In the genomic region with DNA sequence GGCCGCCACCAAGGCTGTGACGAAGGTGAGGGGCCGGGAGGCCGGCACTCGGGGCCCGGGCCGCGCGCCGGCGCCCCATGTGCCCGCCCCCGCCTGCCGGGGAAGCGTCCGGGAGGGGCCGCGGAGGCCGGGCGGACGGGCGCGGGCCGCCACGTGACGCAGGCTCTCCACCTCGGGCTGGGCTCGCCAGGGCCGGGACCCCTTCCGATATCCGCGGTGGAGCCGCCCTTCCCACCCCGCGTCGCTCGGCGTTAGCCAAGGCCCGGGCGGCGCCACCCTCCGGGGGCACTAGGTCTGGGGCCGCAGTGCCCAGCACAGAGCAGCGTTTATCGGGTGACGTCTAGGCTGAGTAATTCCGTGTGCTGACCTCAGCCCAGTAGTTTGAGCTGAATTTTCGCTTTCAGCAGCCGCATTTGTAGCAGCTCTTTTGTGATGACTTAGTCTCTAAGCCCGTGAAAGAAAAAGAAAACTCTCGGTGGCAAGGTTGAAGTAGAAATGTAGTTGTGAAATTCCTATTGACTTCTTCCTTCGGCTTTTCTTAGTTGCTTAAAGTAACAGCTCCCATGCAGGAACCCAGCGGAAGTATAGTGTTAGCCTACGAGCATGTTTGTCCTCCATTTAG, we compare ENCODE assay signal across 1 cellular context.
TF ChIP-seq lines count a peak whose summit lies in the region.

No MANE protein-coding gene starts in this region.

TF ChIP-seq in HepG2, 621 proteins besides CTCF, POLR2A, EP300 and RAD21 (continued from another document and continues in another):
- TF ChIP-seq, protein P1, sequence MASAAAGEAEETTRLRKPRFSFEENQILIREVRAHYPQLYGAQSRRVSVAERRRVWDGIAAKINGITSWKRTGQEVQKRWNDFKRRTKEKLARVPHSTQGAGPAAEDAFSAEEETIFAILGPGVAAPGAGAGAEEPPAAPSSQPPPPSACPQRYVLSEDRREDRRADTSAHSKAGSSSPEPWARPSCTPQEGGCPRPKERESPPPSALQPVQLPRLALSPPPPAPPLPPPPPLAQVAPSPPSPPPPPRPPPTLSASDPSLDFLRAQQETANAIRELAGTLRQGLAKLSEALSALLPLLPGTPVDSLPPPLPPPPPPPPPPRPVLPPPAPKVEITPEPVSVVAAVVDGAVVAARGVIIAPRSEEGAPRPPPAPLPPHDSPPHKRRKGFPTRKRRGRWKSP (CRISPR knock-in tag; IDR thresholded peaks at IDR 0.05) = 0 out of 2 replicates have a peak, but pooled peaks have one; percentile 29
- TF ChIP-seq, protein P2, sequence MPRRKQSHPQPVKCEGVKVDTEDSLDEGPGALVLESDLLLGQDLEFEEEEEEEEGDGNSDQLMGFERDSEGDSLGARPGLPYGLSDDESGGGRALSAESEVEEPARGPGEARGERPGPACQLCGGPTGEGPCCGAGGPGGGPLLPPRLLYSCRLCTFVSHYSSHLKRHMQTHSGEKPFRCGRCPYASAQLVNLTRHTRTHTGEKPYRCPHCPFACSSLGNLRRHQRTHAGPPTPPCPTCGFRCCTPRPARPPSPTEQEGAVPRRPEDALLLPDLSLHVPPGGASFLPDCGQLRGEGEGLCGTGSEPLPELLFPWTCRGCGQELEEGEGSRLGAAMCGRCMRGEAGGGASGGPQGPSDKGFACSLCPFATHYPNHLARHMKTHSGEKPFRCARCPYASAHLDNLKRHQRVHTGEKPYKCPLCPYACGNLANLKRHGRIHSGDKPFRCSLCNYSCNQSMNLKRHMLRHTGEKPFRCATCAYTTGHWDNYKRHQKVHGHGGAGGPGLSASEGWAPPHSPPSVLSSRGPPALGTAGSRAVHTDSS (CRISPR knock-in tag; conservative IDR thresholded peaks at IDR 0.05) = no peak
- TF ChIP-seq RARG (CRISPR knock-in tag; IDR thresholded peaks at IDR 0.05; ENCODE audit: low read depth) (no peak), XRCC5 (optimal IDR thresholded peaks at IDR 0.05; ENCODE audit: low read length) (peak; percentile 51), ZFP1 (CRISPR knock-in tag; IDR thresholded peaks at IDR 0.05) (no peak), ZNF572 (CRISPR knock-in tag; IDR thresholded peaks at IDR 0.05) (no peak), ZNF816 (CRISPR knock-in tag; IDR thresholded peaks at IDR 0.05; ENCODE audit: borderline replicate concordance) (no peak), SKI (IDR thresholded peaks at IDR 0.05; ENCODE audit: partially characterized antibody) (peak; percentile 39), NR2F1 (CRISPR knock-in tag; IDR thresholded peaks at IDR 0.05) (no peak), BHLHE40 (IDR thresholded peaks at IDR 0.05; ENCODE audit: low read length) (peak; percentile 59; the same call in 1 of the 2 replicates), ZNF629 (CRISPR knock-in tag; conservative IDR thresholded peaks at IDR 0.05) (no peak), ZNF234 (CRISPR knock-in tag; conservative IDR thresholded peaks at IDR 0.05) (0 out of 2 replicates have a peak, but pooled peaks have one; percentile 43), PHB2 (IDR thresholded peaks at IDR 0.05; ENCODE audit: partially characterized antibody) (no peak), PHF8 (CRISPR knock-in tag; IDR thresholded peaks at IDR 0.05) (peak; percentile 63), MYNN (CRISPR knock-in tag; IDR thresholded peaks at IDR 0.05; ENCODE audit: low read depth) (no peak), PPARG (CRISPR knock-in tag; conservative IDR thresholded peaks at IDR 0.05) (0 out of 2 replicates have a peak, but pooled peaks have one; percentile 6), FOSL2 (CRISPR knock-in tag; IDR thresholded peaks at IDR 0.05) (peak; percentile 18; the same call in 1 of the 2 replicates), ZFY (CRISPR knock-in tag; IDR thresholded peaks at IDR 0.05) (no peak; the same call in 1 of the 2 replicates), KDM6A (CRISPR knock-in tag; IDR thresholded peaks at IDR 0.05; ENCODE audit: low read depth) (no peak), CREM (IDR thresholded peaks at IDR 0.05) (peak; percentile 16; the same call in 1 of the 2 replicates), CREM (CRISPR knock-in tag; IDR thresholded peaks at IDR 0.05) (no peak), NKX3-1 (CRISPR knock-in tag; IDR thresholded peaks at IDR 0.05) (no peak), ZFP37 (CRISPR knock-in tag; IDR thresholded peaks at IDR 0.05; ENCODE audit: borderline replicate concordance) (no peak), LCORL (IDR thresholded peaks at IDR 0.05) (no peak), LCORL (CRISPR knock-in tag; IDR thresholded peaks at IDR 0.05) (no peak), ZNF329 (CRISPR knock-in tag; IDR thresholded peaks at IDR 0.05; ENCODE audit: low read depth) (no peak), MXI1 (IDR thresholded peaks at IDR 0.05; ENCODE audit: borderline replicate concordance, low read depth, low read length) (peak; percentile 48; the same call in 1 of the 3 replicates), ZNF775 (CRISPR knock-in tag; IDR thresholded peaks at IDR 0.05; ENCODE audit: borderline replicate concordance) (no peak), RFXAP (CRISPR knock-in tag; IDR thresholded peaks at IDR 0.05; ENCODE audit: borderline replicate concordance) (no peak), ZNF331 (CRISPR knock-in tag; IDR thresholded peaks at IDR 0.05) (peak; percentile 35; the same call in 1 of the 2 replicates), ZNF367 (CRISPR knock-in tag; IDR thresholded peaks at IDR 0.05; ENCODE audit: borderline replicate concordance) (no peak), ZNF75D (CRISPR knock-in tag; IDR thresholded peaks at IDR 0.05; ENCODE audit: borderline replicate concordance) (no peak)
- TF ChIP-seq, protein P3, sequence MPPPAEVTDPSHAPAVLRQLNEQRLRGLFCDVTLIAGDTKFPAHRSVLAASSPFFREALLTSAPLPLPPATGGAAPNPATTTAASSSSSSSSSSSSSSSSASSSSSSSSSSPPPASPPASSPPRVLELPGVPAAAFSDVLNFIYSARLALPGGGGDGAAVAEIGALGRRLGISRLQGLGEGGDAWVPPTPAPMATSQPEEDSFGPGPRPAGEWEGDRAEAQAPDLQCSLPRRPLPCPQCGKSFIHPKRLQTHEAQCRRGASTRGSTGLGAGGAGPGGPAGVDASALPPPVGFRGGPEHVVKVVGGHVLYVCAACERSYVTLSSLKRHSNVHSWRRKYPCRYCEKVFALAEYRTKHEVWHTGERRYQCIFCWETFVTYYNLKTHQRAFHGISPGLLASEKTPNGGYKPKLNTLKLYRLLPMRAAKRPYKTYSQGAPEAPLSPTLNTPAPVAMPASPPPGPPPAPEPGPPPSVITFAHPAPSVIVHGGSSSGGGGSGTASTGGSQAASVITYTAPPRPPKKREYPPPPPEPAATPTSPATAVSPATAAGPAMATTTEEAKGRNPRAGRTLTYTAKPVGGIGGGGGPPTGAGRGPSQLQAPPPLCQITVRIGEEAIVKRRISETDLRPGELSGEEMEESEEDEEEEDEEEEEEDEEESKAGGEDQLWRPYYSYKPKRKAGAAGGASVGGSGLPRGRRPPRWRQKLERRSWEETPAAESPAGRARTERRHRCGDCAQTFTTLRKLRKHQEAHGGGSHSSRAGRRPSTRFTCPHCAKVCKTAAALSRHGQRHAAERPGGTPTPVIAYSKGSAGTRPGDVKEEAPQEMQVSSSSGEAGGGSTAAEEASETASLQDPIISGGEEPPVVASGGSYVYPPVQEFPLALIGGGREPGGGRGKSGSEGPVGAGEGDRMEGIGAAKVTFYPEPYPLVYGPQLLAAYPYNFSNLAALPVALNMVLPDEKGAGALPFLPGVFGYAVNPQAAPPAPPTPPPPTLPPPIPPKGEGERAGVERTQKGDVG (CRISPR knock-in tag; IDR thresholded peaks at IDR 0.05; ENCODE audit: borderline replicate concordance) = no peak
- TF ChIP-seq, protein P4, sequence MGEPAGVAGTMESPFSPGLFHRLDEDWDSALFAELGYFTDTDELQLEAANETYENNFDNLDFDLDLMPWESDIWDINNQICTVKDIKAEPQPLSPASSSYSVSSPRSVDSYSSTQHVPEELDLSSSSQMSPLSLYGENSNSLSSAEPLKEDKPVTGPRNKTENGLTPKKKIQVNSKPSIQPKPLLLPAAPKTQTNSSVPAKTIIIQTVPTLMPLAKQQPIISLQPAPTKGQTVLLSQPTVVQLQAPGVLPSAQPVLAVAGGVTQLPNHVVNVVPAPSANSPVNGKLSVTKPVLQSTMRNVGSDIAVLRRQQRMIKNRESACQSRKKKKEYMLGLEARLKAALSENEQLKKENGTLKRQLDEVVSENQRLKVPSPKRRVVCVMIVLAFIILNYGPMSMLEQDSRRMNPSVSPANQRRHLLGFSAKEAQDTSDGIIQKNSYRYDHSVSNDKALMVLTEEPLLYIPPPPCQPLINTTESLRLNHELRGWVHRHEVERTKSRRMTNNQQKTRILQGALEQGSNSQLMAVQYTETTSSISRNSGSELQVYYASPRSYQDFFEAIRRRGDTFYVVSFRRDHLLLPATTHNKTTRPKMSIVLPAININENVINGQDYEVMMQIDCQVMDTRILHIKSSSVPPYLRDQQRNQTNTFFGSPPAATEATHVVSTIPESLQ (CRISPR knock-in tag; conservative IDR thresholded peaks at IDR 0.05) = 0 out of 2 replicates have a peak, but pooled peaks have one; percentile 19
- TF ChIP-seq, protein P5, sequence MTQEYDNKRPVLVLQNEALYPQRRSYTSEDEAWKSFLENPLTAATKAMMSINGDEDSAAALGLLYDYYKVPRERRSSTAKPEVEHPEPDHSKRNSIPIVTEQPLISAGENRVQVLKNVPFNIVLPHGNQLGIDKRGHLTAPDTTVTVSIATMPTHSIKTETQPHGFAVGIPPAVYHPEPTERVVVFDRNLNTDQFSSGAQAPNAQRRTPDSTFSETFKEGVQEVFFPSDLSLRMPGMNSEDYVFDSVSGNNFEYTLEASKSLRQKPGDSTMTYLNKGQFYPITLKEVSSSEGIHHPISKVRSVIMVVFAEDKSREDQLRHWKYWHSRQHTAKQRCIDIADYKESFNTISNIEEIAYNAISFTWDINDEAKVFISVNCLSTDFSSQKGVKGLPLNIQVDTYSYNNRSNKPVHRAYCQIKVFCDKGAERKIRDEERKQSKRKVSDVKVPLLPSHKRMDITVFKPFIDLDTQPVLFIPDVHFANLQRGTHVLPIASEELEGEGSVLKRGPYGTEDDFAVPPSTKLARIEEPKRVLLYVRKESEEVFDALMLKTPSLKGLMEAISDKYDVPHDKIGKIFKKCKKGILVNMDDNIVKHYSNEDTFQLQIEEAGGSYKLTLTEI (CRISPR knock-in tag; conservative IDR thresholded peaks at IDR 0.05) = no peak
- TF ChIP-seq, protein P6, sequence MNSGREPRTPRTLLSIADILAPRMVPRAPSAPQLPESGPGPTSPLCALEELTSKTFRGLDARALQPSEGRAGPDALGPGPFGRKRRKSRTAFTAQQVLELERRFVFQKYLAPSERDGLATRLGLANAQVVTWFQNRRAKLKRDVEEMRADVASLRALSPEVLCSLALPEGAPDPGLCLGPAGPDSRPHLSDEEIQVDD (CRISPR knock-in tag; IDR thresholded peaks at IDR 0.05; ENCODE audit: borderline replicate concordance) = no peak
- TF ChIP-seq, protein P7, sequence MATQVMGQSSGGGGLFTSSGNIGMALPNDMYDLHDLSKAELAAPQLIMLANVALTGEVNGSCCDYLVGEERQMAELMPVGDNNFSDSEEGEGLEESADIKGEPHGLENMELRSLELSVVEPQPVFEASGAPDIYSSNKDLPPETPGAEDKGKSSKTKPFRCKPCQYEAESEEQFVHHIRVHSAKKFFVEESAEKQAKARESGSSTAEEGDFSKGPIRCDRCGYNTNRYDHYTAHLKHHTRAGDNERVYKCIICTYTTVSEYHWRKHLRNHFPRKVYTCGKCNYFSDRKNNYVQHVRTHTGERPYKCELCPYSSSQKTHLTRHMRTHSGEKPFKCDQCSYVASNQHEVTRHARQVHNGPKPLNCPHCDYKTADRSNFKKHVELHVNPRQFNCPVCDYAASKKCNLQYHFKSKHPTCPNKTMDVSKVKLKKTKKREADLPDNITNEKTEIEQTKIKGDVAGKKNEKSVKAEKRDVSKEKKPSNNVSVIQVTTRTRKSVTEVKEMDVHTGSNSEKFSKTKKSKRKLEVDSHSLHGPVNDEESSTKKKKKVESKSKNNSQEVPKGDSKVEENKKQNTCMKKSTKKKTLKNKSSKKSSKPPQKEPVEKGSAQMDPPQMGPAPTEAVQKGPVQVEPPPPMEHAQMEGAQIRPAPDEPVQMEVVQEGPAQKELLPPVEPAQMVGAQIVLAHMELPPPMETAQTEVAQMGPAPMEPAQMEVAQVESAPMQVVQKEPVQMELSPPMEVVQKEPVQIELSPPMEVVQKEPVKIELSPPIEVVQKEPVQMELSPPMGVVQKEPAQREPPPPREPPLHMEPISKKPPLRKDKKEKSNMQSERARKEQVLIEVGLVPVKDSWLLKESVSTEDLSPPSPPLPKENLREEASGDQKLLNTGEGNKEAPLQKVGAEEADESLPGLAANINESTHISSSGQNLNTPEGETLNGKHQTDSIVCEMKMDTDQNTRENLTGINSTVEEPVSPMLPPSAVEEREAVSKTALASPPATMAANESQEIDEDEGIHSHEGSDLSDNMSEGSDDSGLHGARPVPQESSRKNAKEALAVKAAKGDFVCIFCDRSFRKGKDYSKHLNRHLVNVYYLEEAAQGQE (IDR thresholded peaks at IDR 0.05; ENCODE audit: borderline replicate concordance in 1 of 2, low read depth in 1 of 2, low read length in 2 of 2) = no peak
- TF ChIP-seq, protein P8, sequence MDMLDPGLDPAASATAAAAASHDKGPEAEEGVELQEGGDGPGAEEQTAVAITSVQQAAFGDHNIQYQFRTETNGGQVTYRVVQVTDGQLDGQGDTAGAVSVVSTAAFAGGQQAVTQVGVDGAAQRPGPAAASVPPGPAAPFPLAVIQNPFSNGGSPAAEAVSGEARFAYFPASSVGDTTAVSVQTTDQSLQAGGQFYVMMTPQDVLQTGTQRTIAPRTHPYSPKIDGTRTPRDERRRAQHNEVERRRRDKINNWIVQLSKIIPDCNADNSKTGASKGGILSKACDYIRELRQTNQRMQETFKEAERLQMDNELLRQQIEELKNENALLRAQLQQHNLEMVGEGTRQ (IDR thresholded peaks at IDR 0.05; ENCODE audit: low read depth, low read length) = peak; percentile 59
- TF ChIP-seq, protein P8 (CRISPR knock-in tag; IDR thresholded peaks at IDR 0.05; ENCODE audit: borderline replicate concordance) = no peak; the same call in 1 of the 2 replicates
- TF ChIP-seq, protein P9, sequence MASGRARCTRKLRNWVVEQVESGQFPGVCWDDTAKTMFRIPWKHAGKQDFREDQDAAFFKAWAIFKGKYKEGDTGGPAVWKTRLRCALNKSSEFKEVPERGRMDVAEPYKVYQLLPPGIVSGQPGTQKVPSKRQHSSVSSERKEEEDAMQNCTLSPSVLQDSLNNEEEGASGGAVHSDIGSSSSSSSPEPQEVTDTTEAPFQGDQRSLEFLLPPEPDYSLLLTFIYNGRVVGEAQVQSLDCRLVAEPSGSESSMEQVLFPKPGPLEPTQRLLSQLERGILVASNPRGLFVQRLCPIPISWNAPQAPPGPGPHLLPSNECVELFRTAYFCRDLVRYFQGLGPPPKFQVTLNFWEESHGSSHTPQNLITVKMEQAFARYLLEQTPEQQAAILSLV (CRISPR knock-in tag; IDR thresholded peaks at IDR 0.05; ENCODE audit: borderline replicate concordance) = no peak
